In the genomic region with DNA sequence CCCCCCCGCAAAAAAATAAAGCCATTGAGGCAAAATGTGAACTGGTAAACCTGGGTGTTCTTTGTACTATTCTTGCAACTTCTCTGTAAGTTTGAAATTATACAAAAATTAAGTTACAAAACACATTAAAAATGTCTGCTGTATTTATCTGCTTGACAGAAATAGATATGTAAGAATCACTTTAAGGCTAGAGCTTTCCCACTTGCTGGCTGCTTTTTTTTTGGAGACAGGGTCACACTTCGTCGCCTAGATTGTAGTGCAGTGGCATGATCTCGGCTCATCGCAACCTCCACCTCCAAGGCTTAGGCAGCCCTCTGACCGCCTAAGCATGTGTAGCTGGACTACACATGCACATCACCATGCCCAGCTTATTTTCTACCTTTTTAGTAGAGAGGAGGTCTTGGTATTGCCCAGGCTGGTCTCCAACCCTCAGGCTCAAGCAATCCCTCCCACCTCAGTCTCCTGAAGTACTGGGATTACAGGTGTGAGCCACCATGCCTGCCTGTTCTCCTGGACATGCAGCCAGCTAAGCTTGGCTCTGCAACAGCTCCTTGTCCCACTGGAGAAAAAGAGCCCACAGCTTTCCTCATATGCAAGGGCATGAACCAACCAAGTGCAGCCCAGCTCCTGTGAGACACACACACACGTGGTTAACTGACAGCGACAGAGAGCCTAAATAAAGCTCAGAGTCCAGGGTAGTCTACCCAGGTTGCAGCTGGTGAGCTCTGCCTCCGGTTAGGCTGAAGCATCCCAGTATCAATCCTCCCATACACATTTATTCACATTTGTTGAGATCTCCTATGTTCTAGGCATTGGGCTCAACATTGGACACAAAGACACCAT, we compare ENCODE assay signal across 11 cellular contexts. TPM values are rescaled to one million over a fixed set of nuclear protein-coding genes. Genes with fewer than 3 reads are reported as not detected.
DNase-seq lines count a peak whose midpoint lies in the region; ATAC-seq and TF ChIP-seq lines count a peak whose summit lies in the region.
"Had no signal": no experiment of that assay in that cellular context is flagged by ENCODE, and none has a peak within 500 bp of the region (broad histone marks: within the 10 kb centered on the region; RNA-seq: fewer than 3 reads in every experiment).

No MANE protein-coding gene starts in this region.

- no peak for ATAC-seq in HG02885 (IDR thresholded peaks at IDR 0.05; ENCODE audit: poor library complexity, unreplicated experiment)

- no peak for DNase-seq in AG04450 (ENCODE audit: low read depth, low spot score)
- DNase-seq in SW480 (ENCODE audit: low spot score), result peak; percentile 13
- no peak for DNase-seq in erythroblast (lab: John Stamatoyannopoulos, UW)
- DNase-seq in GM19238 (ENCODE audit: insufficient read length, low spot score), result no peak
- no peak for DNase-seq in 8988T
- no peak for DNase-seq in NCI-H1417 treated with DMSO at 0.1 percent for 48 hours (lab: John Stamatoyannopoulos, UW)
- DNase-seq: kidney glomerular epithelial cell, nucleus accumbens had no signal

- TF ChIP-seq POLR2A in GM19193 (IDR thresholded peaks at IDR 0.05; ENCODE audit: extremely low read depth, insufficient read depth, insufficient read length), result peak; percentile 38
- TF ChIP-seq POLR2A in erythroblast (IDR thresholded peaks at IDR 0.05; ENCODE audit: low read length), result peak; percentile 56

- no peak for TF ChIP-seq CTCF in AG04450 (IDR thresholded peaks at IDR 0.05; ENCODE audit: low read depth, low read length)

- peaks cover 2% of the 10 kb centered on the region; the same call in 1 of the 2 replicates for H3K9me3 ChIP-seq in AG04450 (ENCODE audit: control insufficient read depth, insufficient read depth, low read length)
- H3K9me3 ChIP-seq: SJSA1 had no signal

- CTCF ChIA-PET in AG04450 (lab: Charles Lee), result interaction anchor here (1.1 kb wide), 1 partner anchor 464 kb away, joined by 4 read pairs; no protein-coding TSS in a partner anchor

- H3K27ac ChIP-seq in AG04450 (ENCODE audit: low read depth, low read length), result peak overlapping the region; percentile 13
- H3K27ac ChIP-seq: SJSA1 had no signal

- no peaks in the 10 kb centered on the region for H3K27me3 ChIP-seq in AG04450 (ENCODE audit: control insufficient read depth, insufficient read depth, low read length)
- H3K27me3 ChIP-seq: SJSA1 had no signal

- no peak overlapping the region for H3K4me3 ChIP-seq in AG04450 (ENCODE audit: low read depth, low read length)
- H3K4me3 ChIP-seq: SJSA1 had no signal

- POLR2A ChIA-PET in AG04450 (lab: Yijun Ruan, JAX), result interaction anchor here (0.9 to 1.3 kb wide), 3 partner anchors 9 to 214 kb away, joined by 3 to 6 read pairs (median 4); no protein-coding TSS in a partner anchor

RNA-seq across cellular contexts. Expression of gene RPS17, which starts 4.5 kb away (rescaled TPM):
- 4,215 and 4,363 TPM in 2 replicates for polyA plus RNA-seq in AG04450 (2011; rRNA removed)
- polyA minus RNA-seq in AG04450 (2011; rRNA and poly(A)+ RNA removed), result 745 and 784 TPM in 2 replicates
